ENCODE assay signal across 1 cellular context in the genomic region with DNA sequence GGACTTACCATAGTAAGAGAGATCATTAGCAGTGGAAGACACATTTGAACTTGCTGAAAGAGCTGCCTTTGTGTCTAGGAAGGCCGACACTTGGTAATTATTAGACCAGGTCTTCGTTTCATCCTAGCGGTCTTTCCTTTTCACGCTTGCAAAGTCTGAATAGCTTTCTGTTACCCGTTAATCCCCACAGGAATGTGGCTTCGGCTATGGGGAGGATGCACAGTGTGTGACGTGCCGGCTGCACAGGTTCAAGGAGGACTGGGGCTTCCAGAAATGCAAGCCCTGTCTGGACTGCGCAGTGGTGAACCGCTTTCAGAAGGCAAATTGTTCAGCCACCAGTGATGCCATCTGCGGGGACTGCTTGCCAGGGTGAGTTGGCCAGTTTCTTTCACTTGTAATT.
TF ChIP-seq lines count a peak whose summit lies in the region.

No MANE protein-coding gene starts in this region.

TF ChIP-seq in HepG2, 621 proteins besides CTCF, POLR2A, EP300 and RAD21 (continued from another document and continues in another):
- TF ChIP-seq, protein P1, sequence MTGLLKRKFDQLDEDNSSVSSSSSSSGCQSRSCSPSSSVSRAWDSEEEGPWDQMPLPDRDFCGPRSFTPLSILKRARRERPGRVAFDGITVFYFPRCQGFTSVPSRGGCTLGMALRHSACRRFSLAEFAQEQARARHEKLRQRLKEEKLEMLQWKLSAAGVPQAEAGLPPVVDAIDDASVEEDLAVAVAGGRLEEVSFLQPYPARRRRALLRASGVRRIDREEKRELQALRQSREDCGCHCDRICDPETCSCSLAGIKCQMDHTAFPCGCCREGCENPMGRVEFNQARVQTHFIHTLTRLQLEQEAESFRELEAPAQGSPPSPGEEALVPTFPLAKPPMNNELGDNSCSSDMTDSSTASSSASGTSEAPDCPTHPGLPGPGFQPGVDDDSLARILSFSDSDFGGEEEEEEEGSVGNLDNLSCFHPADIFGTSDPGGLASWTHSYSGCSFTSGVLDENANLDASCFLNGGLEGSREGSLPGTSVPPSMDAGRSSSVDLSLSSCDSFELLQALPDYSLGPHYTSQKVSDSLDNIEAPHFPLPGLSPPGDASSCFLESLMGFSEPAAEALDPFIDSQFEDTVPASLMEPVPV (CRISPR knock-in tag; IDR thresholded peaks at IDR 0.05): 0 out of 2 replicates have a peak, but pooled peaks have one; percentile 64
- TF ChIP-seq NCOA2 (CRISPR knock-in tag; IDR thresholded peaks at IDR 0.05): peak; percentile 95
- TF ChIP-seq ZNF552 (CRISPR knock-in tag; IDR thresholded peaks at IDR 0.05; ENCODE audit: borderline replicate concordance): no peak
- peak; percentile 92 for TF ChIP-seq GATAD2A (CRISPR knock-in tag; IDR thresholded peaks at IDR 0.05)
- TF ChIP-seq MEIS2 (CRISPR knock-in tag; IDR thresholded peaks at IDR 0.05): peak; percentile 77; the same call in 1 of the 2 replicates
- TF ChIP-seq, protein P2, sequence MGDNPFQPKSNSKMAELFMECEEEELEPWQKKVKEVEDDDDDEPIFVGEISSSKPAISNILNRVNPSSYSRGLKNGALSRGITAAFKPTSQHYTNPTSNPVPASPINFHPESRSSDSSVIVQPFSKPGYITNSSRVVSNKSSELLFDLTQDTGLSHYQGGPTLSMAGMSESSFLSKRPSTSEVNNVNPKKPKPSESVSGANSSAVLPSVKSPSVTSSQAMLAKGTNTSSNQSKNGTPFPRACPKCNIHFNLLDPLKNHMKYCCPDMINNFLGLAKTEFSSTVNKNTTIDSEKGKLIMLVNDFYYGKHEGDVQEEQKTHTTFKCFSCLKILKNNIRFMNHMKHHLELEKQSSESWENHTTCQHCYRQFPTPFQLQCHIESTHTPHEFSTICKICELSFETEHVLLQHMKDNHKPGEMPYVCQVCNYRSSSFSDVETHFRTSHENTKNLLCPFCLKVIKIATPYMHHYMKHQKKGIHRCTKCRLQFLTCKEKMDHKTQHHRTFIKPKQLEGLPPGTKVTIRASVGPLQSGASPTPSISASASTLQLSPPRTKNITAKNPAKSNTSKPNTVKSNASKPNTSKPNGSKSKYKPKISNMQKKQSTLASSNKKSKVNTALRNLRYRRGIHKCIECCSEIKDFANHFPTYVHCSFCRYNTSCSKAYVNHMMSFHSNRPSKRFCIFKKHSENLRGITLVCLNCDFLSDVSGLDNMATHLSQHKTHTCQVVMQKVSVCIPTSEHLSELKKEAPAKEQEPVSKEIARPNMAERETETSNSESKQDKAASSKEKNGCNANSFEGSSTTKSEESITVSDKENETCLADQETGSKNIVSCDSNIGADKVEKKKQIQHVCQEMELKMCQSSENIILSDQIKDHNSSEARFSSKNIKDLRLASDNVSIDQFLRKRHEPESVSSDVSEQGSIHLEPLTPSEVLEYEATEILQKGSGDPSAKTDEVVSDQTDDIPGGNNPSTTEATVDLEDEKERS (CRISPR knock-in tag; IDR thresholded peaks at IDR 0.05): no peak
- peak; percentile 85 for TF ChIP-seq SKI (IDR thresholded peaks at IDR 0.05; ENCODE audit: partially characterized antibody)
- TF ChIP-seq, protein P3, sequence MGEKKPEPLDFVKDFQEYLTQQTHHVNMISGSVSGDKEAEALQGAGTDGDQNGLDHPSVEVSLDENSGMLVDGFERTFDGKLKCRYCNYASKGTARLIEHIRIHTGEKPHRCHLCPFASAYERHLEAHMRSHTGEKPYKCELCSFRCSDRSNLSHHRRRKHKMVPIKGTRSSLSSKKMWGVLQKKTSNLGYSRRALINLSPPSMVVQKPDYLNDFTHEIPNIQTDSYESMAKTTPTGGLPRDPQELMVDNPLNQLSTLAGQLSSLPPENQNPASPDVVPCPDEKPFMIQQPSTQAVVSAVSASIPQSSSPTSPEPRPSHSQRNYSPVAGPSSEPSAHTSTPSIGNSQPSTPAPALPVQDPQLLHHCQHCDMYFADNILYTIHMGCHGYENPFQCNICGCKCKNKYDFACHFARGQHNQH (CRISPR knock-in tag; IDR thresholded peaks at IDR 0.05): peak; percentile 67; the same call in 1 of the 2 replicates
- TF ChIP-seq, protein P4, sequence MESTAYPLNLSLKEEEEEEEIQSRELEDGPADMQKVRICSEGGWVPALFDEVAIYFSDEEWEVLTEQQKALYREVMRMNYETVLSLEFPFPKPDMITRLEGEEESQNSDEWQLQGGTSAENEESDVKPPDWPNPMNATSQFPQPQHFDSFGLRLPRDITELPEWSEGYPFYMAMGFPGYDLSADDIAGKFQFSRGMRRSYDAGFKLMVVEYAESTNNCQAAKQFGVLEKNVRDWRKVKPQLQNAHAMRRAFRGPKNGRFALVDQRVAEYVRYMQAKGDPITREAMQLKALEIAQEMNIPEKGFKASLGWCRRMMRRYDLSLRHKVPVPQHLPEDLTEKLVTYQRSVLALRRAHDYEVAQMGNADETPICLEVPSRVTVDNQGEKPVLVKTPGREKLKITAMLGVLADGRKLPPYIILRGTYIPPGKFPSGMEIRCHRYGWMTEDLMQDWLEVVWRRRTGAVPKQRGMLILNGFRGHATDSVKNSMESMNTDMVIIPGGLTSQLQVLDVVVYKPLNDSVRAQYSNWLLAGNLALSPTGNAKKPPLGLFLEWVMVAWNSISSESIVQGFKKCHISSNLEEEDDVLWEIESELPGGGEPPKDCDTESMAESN (CRISPR knock-in tag; conservative IDR thresholded peaks at IDR 0.05): 0 out of 2 replicates have a peak, but pooled peaks have one; percentile 37
- TF ChIP-seq TMF1 (CRISPR knock-in tag; IDR thresholded peaks at IDR 0.05; ENCODE audit: low read depth): 0 out of 2 replicates have a peak, but pooled peaks have one; percentile 51
- TF ChIP-seq ZNF570 (CRISPR knock-in tag; IDR thresholded peaks at IDR 0.05; ENCODE audit: borderline replicate concordance): no peak
- TF ChIP-seq, protein P5, sequence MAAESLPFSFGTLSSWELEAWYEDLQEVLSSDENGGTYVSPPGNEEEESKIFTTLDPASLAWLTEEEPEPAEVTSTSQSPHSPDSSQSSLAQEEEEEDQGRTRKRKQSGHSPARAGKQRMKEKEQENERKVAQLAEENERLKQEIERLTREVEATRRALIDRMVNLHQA (CRISPR knock-in tag; IDR thresholded peaks at IDR 0.05): no peak
- TF ChIP-seq, protein P6, sequence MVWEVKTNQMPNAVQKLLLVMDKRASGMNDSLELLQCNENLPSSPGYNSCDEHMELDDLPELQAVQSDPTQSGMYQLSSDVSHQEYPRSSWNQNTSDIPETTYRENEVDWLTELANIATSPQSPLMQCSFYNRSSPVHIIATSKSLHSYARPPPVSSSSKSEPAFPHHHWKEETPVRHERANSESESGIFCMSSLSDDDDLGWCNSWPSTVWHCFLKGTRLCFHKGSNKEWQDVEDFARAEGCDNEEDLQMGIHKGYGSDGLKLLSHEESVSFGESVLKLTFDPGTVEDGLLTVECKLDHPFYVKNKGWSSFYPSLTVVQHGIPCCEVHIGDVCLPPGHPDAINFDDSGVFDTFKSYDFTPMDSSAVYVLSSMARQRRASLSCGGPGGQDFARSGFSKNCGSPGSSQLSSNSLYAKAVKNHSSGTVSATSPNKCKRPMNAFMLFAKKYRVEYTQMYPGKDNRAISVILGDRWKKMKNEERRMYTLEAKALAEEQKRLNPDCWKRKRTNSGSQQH (CRISPR knock-in tag; IDR thresholded peaks at IDR 0.05; ENCODE audit: low read depth): peak; percentile 26; the same call in 1 of the 2 replicates
- peak; percentile 83; the same call in 1 of the 2 replicates for TF ChIP-seq TBX3 (IDR thresholded peaks at IDR 0.05; ENCODE audit: borderline replicate concordance)
- peak; percentile 94 for TF ChIP-seq HDAC1 (CRISPR knock-in tag; IDR thresholded peaks at IDR 0.05)
- TF ChIP-seq KLF16 (CRISPR knock-in tag; IDR thresholded peaks at IDR 0.05): peak in 1 of 2 experiments; percentile 52; a peak in 1 of 4 replicates
- TF ChIP-seq ZBTB20 (CRISPR knock-in tag; IDR thresholded peaks at IDR 0.05; ENCODE audit: borderline replicate concordance, low read depth): 0 out of 2 replicates have a peak, but pooled peaks have one; percentile 32
- TF ChIP-seq, protein P7, sequence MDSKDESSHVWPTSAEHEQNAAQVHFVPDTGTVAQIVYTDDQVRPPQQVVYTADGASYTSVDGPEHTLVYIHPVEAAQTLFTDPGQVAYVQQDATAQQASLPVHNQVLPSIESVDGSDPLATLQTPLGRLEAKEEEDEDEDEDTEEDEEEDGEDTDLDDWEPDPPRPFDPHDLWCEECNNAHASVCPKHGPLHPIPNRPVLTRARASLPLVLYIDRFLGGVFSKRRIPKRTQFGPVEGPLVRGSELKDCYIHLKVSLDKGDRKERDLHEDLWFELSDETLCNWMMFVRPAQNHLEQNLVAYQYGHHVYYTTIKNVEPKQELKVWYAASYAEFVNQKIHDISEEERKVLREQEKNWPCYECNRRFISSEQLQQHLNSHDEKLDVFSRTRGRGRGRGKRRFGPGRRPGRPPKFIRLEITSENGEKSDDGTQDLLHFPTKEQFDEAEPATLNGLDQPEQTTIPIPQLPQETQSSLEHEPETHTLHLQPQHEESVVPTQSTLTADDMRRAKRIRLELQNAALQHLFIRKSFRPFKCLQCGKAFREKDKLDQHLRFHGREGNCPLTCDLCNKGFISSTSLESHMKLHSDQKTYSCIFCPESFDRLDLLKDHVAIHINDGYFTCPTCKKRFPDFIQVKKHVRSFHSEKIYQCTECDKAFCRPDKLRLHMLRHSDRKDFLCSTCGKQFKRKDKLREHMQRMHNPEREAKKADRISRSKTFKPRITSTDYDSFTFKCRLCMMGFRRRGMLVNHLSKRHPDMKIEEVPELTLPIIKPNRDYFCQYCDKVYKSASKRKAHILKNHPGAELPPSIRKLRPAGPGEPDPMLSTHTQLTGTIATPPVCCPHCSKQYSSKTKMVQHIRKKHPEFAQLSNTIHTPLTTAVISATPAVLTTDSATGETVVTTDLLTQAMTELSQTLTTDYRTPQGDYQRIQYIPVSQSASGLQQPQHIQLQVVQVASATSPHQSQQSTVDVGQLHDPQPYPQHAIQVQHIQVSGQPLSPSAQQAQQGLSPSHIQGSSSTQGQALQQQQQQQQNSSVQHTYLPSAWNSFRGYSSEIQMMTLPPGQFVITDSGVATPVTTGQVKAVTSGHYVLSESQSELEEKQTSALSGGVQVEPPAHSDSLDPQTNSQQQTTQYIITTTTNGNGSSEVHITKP (CRISPR knock-in tag; IDR thresholded peaks at IDR 0.05; ENCODE audit: low read depth): 0 out of 2 replicates have a peak, but pooled peaks have one; percentile 44
- TF ChIP-seq, protein P8, sequence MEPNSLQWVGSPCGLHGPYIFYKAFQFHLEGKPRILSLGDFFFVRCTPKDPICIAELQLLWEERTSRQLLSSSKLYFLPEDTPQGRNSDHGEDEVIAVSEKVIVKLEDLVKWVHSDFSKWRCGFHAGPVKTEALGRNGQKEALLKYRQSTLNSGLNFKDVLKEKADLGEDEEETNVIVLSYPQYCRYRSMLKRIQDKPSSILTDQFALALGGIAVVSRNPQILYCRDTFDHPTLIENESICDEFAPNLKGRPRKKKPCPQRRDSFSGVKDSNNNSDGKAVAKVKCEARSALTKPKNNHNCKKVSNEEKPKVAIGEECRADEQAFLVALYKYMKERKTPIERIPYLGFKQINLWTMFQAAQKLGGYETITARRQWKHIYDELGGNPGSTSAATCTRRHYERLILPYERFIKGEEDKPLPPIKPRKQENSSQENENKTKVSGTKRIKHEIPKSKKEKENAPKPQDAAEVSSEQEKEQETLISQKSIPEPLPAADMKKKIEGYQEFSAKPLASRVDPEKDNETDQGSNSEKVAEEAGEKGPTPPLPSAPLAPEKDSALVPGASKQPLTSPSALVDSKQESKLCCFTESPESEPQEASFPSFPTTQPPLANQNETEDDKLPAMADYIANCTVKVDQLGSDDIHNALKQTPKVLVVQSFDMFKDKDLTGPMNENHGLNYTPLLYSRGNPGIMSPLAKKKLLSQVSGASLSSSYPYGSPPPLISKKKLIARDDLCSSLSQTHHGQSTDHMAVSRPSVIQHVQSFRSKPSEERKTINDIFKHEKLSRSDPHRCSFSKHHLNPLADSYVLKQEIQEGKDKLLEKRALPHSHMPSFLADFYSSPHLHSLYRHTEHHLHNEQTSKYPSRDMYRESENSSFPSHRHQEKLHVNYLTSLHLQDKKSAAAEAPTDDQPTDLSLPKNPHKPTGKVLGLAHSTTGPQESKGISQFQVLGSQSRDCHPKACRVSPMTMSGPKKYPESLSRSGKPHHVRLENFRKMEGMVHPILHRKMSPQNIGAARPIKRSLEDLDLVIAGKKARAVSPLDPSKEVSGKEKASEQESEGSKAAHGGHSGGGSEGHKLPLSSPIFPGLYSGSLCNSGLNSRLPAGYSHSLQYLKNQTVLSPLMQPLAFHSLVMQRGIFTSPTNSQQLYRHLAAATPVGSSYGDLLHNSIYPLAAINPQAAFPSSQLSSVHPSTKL (CRISPR knock-in tag; IDR thresholded peaks at IDR 0.05): peak; percentile 95
- no peak for TF ChIP-seq ZNF850 (CRISPR knock-in tag; conservative IDR thresholded peaks at IDR 0.05)
- peak; percentile 69 for TF ChIP-seq NR2F6 (IDR thresholded peaks at IDR 0.05)
- TF ChIP-seq NR2F6 (CRISPR knock-in tag; IDR thresholded peaks at IDR 0.05): peak; percentile 70
- no peak for TF ChIP-seq ZNF10 (CRISPR knock-in tag; IDR thresholded peaks at IDR 0.05; ENCODE audit: borderline replicate concordance, low read depth)
- TF ChIP-seq SMAD3 (CRISPR knock-in tag; IDR thresholded peaks at IDR 0.05): 0 out of 2 replicates have a peak, but pooled peaks have one; percentile 63
- peak; percentile 53; the same call in 1 of the 2 replicates for TF ChIP-seq ZNF644 (CRISPR knock-in tag; IDR thresholded peaks at IDR 0.05; ENCODE audit: low read depth)
- no peak for TF ChIP-seq MZF1 (CRISPR knock-in tag; IDR thresholded peaks at IDR 0.05; ENCODE audit: borderline replicate concordance)
- TF ChIP-seq ZSCAN29 (CRISPR knock-in tag; conservative IDR thresholded peaks at IDR 0.05): peak; percentile 81; the same call in 1 of the 2 replicates
- peak; percentile 72; the same call in 1 of the 2 replicates for TF ChIP-seq KDM1A (CRISPR knock-in tag; IDR thresholded peaks at IDR 0.05)
- TF ChIP-seq, protein P9, sequence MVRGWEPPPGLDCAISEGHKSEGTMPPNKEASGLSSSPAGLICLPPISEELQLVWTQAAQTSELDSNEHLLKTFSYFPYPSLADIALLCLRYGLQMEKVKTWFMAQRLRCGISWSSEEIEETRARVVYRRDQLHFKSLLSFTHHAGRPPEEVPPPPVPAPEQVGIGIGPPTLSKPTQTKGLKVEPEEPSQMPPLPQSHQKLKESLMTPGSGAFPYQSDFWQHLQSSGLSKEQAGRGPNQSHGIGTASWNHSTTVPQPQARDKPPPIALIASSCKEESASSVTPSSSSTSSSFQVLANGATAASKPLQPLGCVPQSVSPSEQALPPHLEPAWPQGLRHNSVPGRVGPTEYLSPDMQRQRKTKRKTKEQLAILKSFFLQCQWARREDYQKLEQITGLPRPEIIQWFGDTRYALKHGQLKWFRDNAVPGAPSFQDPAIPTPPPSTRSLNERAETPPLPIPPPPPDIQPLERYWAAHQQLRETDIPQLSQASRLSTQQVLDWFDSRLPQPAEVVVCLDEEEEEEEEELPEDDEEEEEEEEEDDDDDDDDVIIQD (CRISPR knock-in tag; IDR thresholded peaks at IDR 0.05; ENCODE audit: low read depth): peak; percentile 61; the same call in 1 of the 2 replicates
- TF ChIP-seq KAT7 (CRISPR knock-in tag; IDR thresholded peaks at IDR 0.05; ENCODE audit: borderline replicate concordance): peak; percentile 29; the same call in 1 of the 2 replicates
- peak; percentile 80 for TF ChIP-seq ELF3 (CRISPR knock-in tag; IDR thresholded peaks at IDR 0.05)
- no peak for TF ChIP-seq NONO (IDR thresholded peaks at IDR 0.05)
- TF ChIP-seq NONO (CRISPR knock-in tag; conservative IDR thresholded peaks at IDR 0.05): peak; percentile 51; the same call in 1 of the 2 replicates
- TF ChIP-seq SAP130 (CRISPR knock-in tag; IDR thresholded peaks at IDR 0.05; ENCODE audit: low read depth): peak; percentile 83
- peak; percentile 98 for TF ChIP-seq TEAD3 (CRISPR knock-in tag; optimal IDR thresholded peaks at IDR 0.05; ENCODE audit: borderline replicate concordance)
- peak; percentile 70 for TF ChIP-seq FOXO1 (CRISPR knock-in tag; IDR thresholded peaks at IDR 0.05)
- peak; percentile 84; the same call in 1 of the 2 replicates for TF ChIP-seq ERF (CRISPR knock-in tag; IDR thresholded peaks at IDR 0.05)
